Comparison of ENCODE assay signal across 29 cellular contexts in genomic region chr19:54594737-54595136, GRCh38. TPM values are rescaled to one million over a fixed set of nuclear protein-coding genes. Genes with fewer than 3 reads are reported as not detected.
"Had no signal": no experiment of that assay in that cellular context is flagged by ENCODE, and none has a peak within 500 bp of the region (broad histone marks: within the 10 kb centered on the region; RNA-seq: fewer than 3 reads in every experiment).

No MANE protein-coding gene starts in this region.

- H3K36me3 Mint-ChIP-seq: natural killer cell treated with Interleukin-12 subunit alpha and Interleukin-12 subunit beta and Interleukin-15 and Interleukin-18, amount 100 ng/mL, for 72 hours; stimulated activated memory B cell treated with anti-CD40 and anti-IgM and Interleukin-4, amounts not matched to agents 10 μg/mL and 1 μg/mL and 100 μg/mL, for 72 hours; type B pancreatic cell had no signal

- ATAC-seq: naive thymus-derived CD8-positive, alpha-beta T cell; psoas muscle; stimulated activated naive CD8-positive, alpha-beta T cell treated with anti-CD3 and anti-CD28 coated beads, Interleukin-15, amount 100 ng/mL, for 72 hours; stimulated activated naive CD8-positive, alpha-beta T cell treated with anti-CD3 and anti-CD28 coated beads, Interleukin-15, Interleukin-2, amounts not matched to agents 100 U/mL and 50 U/mL, for 24 hours had no signal

- H3K27ac Mint-ChIP-seq: naive thymus-derived CD8-positive, alpha-beta T cell; natural killer cell treated with Interleukin-12 subunit alpha and Interleukin-12 subunit beta and Interleukin-15 and Interleukin-18, amount 100 ng/mL, for 72 hours; nephron progenitor cell; progenitor cell of endocrine pancreas; stimulated activated memory B cell treated with anti-CD40 and anti-IgM and Interleukin-4, amounts not matched to agents 10 μg/mL and 1 μg/mL and 100 μg/mL, for 72 hours; stimulated activated naive CD8-positive, alpha-beta T cell treated with anti-CD3 and anti-CD28 coated beads, Interleukin-15, amount 100 ng/mL, for 72 hours; type B pancreatic cell had no signal

- DNase-seq: nephron progenitor cell; occipital lobe; ovary; psoas muscle; right lobe of liver; stimulated activated CD4-positive, alpha-beta T cell treated with anti-CD3 and anti-CD28 coated beads, Interleukin-12 subunit alpha, Interleukin-12 subunit beta, amount 100 ng/mL, for 4 hours; stimulated activated CD4-positive, alpha-beta T cell treated with anti-CD3 and anti-CD28 coated beads, Interleukin-1b, Interleukin-23, amount 100 ng/mL, for 48 hours; stimulated activated CD4-positive, alpha-beta T cell treated with anti-CD3 and anti-CD28 coated beads, Interleukin-4, amount 100 ng/mL, for 1 hour; stimulated activated CD4-positive, alpha-beta T cell treated with anti-CD3 and anti-CD28 coated beads, Interleukin-4, amount 100 ng/mL, for 4 hours; stimulated activated CD8-positive, alpha-beta memory T cell treated with anti-CD3 and anti-CD28 coated beads, Interleukin-4, amount 100 ng/mL, for 48 hours; stimulated activated naive CD4-positive, alpha-beta T cell; stimulated activated naive CD8-positive, alpha-beta T cell treated with anti-CD3 and anti-CD28 coated beads, Interleukin-15, amount 100 ng/mL, for 72 hours; stimulated activated naive CD8-positive, alpha-beta T cell treated with anti-CD3 and anti-CD28 coated beads, Interleukin-15, Interleukin-2, amounts not matched to agents 100 U/mL and 50 U/mL, for 24 hours; substantia nigra; testis; tibial artery; transverse colon had no signal

- H3K4me2 ChIP-seq: smooth muscle cell had no signal

- H3K9me3 Mint-ChIP-seq: natural killer cell treated with Interleukin-12 subunit alpha and Interleukin-12 subunit beta and Interleukin-15 and Interleukin-18, amount 100 ng/mL, for 72 hours had no signal

- H3K27me3 ChIP-seq: ovary, right lobe of liver, suprapubic skin, testis, tibial artery, transverse colon, vagina had no signal

- H3K4me3 Mint-ChIP-seq: natural killer cell treated with Interleukin-12 subunit alpha and Interleukin-12 subunit beta and Interleukin-15 and Interleukin-18, amount 100 ng/mL, for 72 hours; nephron progenitor cell; neural crest cell; stimulated activated memory B cell treated with anti-CD40 and anti-IgM and Interleukin-4, amounts not matched to agents 10 μg/mL and 1 μg/mL and 100 μg/mL, for 72 hours; stimulated activated naive CD8-positive, alpha-beta T cell treated with anti-CD3 and anti-CD28 coated beads, Interleukin-15, amount 100 ng/mL, for 72 hours; type B pancreatic cell had no signal

- H3K9ac ChIP-seq: parathyroid adenoma had no signal

- H3K4me3 ChIP-seq: ovary, psoas muscle, right lobe of liver, smooth muscle cell, suprapubic skin, testis, tibial artery, transverse colon, vagina had no signal

- H3K9me3 ChIP-seq: ovary, psoas muscle, right lobe of liver, suprapubic skin, testis, transverse colon, vagina had no signal

- H3K27me3 Mint-ChIP-seq: progenitor cell of endocrine pancreas, type B pancreatic cell had no signal

- H3K4me1 Mint-ChIP-seq: nephron progenitor cell; neural crest cell; stimulated activated naive CD8-positive, alpha-beta T cell treated with anti-CD3 and anti-CD28 coated beads, Interleukin-15, amount 100 ng/mL, for 72 hours had no signal

- H3K4me1 ChIP-seq: parathyroid adenoma, psoas muscle, right lobe of liver, suprapubic skin, testis, tibial artery, transverse colon, vagina had no signal

- H3K36me3 ChIP-seq: ovary, right lobe of liver, suprapubic skin, tibial artery, transverse colon, vagina had no signal

- H3K27ac ChIP-seq: ovary, parathyroid adenoma, psoas muscle, right lobe of liver, suprapubic skin, testis, tibial artery, transverse colon, vagina had no signal

RNA-seq across cellular contexts. Expression of gene LILRA1, which starts 1.3 kb away (rescaled TPM):
- total RNA-seq: naive thymus-derived CD8-positive, alpha-beta T cell; neural crest cell; osteoblast; progenitor cell of endocrine pancreas; renal cortical epithelial cell; smooth muscle cell; suprapubic skin had no signal
- polyA plus RNA-seq: smooth muscle cell had no signal

RNA-seq across cellular contexts. Expression of gene LILRA2, which starts 21.1 kb away (rescaled TPM):
- total RNA-seq: neural crest cell, osteoblast, progenitor cell of endocrine pancreas, renal cortical epithelial cell, smooth muscle cell, vagina had no signal
- polyA plus RNA-seq: smooth muscle cell had no signal

RNA-seq across cellular contexts. Expression of gene LILRB1, which starts 35.5 kb away (rescaled TPM):
- total RNA-seq: neural crest cell, occipital lobe, osteoblast, progenitor cell of endocrine pancreas, renal cortical epithelial cell, smooth muscle cell, suprapubic skin had no signal
- polyA plus RNA-seq: smooth muscle cell had no signal
